In the genomic region with DNA sequence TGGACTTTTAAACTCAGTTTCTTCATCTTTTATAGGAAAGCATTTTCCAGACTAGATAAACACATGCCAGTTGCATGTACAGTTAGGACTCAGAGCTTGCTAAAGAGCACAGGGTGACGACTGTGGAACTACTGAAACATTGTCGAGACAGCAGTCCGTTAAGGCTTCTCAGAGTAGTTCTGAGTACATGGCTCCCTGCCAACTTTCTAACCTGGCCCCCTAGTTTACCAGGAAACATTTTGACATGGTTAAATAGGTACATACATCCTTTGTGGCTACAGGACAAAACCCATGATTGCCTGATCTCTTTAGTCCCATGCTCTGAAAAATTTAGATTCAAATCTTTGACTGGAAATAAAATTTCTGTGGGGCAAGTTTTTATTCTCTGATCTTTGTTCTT, we compare ENCODE assay signal across 1 cellular context.
A peak's percentile ranks its signal among the peaks of the same experiment; 100 is the strongest.
TF ChIP-seq lines count a peak whose summit lies in the region.

No MANE protein-coding gene starts in this region.

TF ChIP-seq in GM12878, 131 proteins besides CTCF, POLR2A, EP300 and RAD21:
- TF ChIP-seq, protein P1, sequence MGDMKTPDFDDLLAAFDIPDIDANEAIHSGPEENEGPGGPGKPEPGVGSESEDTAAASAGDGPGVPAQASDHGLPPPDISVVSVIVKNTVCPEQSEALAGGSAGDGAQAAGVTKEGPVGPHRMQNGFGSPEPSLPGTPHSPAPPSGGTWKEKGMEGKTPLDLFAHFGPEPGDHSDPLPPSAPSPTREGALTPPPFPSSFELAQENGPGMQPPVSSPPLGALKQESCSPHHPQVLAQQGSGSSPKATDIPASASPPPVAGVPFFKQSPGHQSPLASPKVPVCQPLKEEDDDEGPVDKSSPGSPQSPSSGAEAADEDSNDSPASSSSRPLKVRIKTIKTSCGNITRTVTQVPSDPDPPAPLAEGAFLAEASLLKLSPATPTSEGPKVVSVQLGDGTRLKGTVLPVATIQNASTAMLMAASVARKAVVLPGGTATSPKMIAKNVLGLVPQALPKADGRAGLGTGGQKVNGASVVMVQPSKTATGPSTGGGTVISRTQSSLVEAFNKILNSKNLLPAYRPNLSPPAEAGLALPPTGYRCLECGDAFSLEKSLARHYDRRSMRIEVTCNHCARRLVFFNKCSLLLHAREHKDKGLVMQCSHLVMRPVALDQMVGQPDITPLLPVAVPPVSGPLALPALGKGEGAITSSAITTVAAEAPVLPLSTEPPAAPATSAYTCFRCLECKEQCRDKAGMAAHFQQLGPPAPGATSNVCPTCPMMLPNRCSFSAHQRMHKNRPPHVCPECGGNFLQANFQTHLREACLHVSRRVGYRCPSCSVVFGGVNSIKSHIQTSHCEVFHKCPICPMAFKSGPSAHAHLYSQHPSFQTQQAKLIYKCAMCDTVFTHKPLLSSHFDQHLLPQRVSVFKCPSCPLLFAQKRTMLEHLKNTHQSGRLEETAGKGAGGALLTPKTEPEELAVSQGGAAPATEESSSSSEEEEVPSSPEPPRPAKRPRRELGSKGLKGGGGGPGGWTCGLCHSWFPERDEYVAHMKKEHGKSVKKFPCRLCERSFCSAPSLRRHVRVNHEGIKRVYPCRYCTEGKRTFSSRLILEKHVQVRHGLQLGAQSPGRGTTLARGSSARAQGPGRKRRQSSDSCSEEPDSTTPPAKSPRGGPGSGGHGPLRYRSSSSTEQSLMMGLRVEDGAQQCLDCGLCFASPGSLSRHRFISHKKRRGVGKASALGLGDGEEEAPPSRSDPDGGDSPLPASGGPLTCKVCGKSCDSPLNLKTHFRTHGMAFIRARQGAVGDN (IDR thresholded peaks at IDR 0.05): 0 out of 2 replicates have a peak, but pooled peaks have one; percentile 13
- peak; percentile 55 for TF ChIP-seq SMAD1 (IDR thresholded peaks at IDR 0.05; ENCODE audit: low read depth, partially characterized antibody)
- no peak for TF ChIP-seq HDAC2 (IDR thresholded peaks at IDR 0.05)
- TF ChIP-seq MEF2B (IDR thresholded peaks at IDR 0.05; ENCODE audit: partially characterized antibody, poor library complexity, severe bottlenecking): no peak
- peak; percentile 18; the same call in 1 of the 2 replicates for TF ChIP-seq RUNX3 (IDR thresholded peaks at IDR 0.05; ENCODE audit: low read length)
